In genomic region chr2:69210386-69210785, GRCh38 we compare ENCODE assay signal across 20 cellular contexts.
"Had no signal": no experiment of that assay in that cellular context is flagged by ENCODE, and none has a peak within 500 bp of the region (broad histone marks: within the 10 kb centered on the region; RNA-seq: fewer than 3 reads in every experiment).

No MANE protein-coding gene starts in this region.

- H2AFZ ChIP-seq: parathyroid adenoma had no signal

- H3K4me1 Mint-ChIP-seq: naive B cell had no signal

- H3K27ac Mint-ChIP-seq: naive B cell, nephron had no signal

- H3K4me3 Mint-ChIP-seq: naive B cell, nephron had no signal

- H3K9ac ChIP-seq: parathyroid adenoma had no signal

- H3K9me3 Mint-ChIP-seq: nephron had no signal

- H3K27ac ChIP-seq: dorsolateral prefrontal cortex, gastrocnemius medialis, parathyroid adenoma, psoas muscle, skin epidermis had no signal

- ATAC-seq: gastrocnemius medialis, left colon, left ventricle myocardium superior, psoas muscle, sciatic nerve had no signal

- DNase-seq: dorsolateral prefrontal cortex; effector CD8-positive, alpha-beta T cell; gastrocnemius medialis; glutamatergic neuron; left colon; left ventricle myocardium superior; mesendoderm; naive B cell; occipital lobe; psoas muscle; retina; stimulated activated CD4-positive, alpha-beta T cell treated with anti-CD3 and anti-CD28 coated beads, Interleukin-12 subunit alpha, Interleukin-12 subunit beta, amount 100 ng/mL, for 4 hours; stimulated activated naive CD4-positive, alpha-beta T cell treated with Interleukin-2 at 50 U/mL for 16 hours; trophoblast cell had no signal

- H3K9me3 ChIP-seq: gastrocnemius medialis, psoas muscle had no signal

- H3K36me3 Mint-ChIP-seq: naive B cell had no signal

- H3K27me3 ChIP-seq: dorsolateral prefrontal cortex, gastrocnemius medialis had no signal

- H3K4me3 ChIP-seq: coronary artery, dorsolateral prefrontal cortex, gastrocnemius medialis, lung, psoas muscle, skin epidermis had no signal

- H3K4me1 ChIP-seq: gastrocnemius medialis had no signal

- H3K79me2 ChIP-seq: parathyroid adenoma had no signal

- H3K36me3 ChIP-seq: gastrocnemius medialis had no signal
